ENCODE assay signal across 8 cellular contexts in the genomic region with DNA sequence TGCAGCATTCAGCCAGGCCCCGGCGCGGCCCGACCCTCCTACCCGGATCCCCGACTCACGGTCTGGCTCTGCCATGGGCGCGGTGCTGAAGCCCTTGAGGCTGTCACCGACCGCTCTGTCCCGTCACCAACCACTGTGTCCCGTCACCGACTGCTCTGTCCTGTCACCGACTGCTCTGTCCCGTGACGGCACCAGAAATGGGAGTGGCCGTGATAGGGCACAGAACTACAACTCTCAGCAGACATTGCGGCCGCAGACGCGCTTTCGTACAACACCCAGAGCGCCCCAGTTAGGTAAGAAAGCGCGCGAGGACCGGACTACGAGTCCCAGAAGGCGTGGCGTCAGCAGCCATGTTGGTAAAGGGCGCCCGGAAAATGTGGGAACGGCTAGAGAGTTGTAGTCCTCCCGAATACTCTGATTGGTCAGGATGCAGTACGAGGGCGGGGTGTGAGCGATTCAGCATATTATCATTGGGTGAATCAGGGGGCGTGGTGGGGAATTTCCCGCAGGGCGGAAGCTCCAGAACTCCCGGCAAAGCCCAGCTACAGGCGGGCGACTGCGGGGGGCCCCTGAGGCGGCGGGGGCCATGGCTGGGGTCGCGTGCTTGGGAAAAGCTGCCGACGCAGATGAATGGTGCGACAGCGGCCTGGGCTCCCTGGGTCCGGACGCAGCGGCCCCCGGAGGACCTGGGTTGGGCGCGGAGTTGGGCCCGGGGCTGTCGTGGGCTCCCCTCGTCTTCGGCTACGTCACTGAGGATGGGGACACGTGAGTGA. TPM values are rescaled to one million over a fixed set of nuclear protein-coding genes. Genes with fewer than 3 reads are reported as not detected.
DNase-seq lines count a peak whose midpoint lies in the region; ATAC-seq and TF ChIP-seq lines count a peak whose summit lies in the region.

A gene with protein sequence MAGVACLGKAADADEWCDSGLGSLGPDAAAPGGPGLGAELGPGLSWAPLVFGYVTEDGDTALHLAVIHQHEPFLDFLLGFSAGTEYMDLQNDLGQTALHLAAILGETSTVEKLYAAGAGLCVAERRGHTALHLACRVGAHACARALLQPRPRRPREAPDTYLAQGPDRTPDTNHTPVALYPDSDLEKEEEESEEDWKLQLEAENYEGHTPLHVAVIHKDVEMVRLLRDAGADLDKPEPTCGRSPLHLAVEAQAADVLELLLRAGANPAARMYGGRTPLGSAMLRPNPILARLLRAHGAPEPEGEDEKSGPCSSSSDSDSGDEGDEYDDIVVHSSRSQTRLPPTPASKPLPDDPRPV (plus strand): TSS at position 523 of the 773 bp plus-strand sequence. CDS start 64 bp downstream, at position 587.
A gene (minus strand): TSS at position 172 of the 773 bp plus-strand sequence. CDS start 97 bp downstream, at position 75.

- H3K36me3 ChIP-seq in fibroblast of lung (ENCODE audit: control insufficient read depth, insufficient read depth, low read length): no peaks in the 10 kb centered on the region
- peaks cover 0 to 9% (median 0%) of the 10 kb centered on the region in 3 experiments for H3K36me3 ChIP-seq in naive thymus-derived CD4-positive, alpha-beta T cell (ENCODE audit: control insufficient read depth in 2 of 3, insufficient read depth in 3 of 3, low read length in 3 of 3)

- H3K4me2 ChIP-seq in fibroblast of lung (ENCODE audit: extremely low read depth, insufficient read depth, low read length): peak within 1 kb of the TSS; percentile 89

- H3K79me2 ChIP-seq in fibroblast of lung (ENCODE audit: control insufficient read depth, insufficient read depth, low read length): peaks cover 5% of the 10 kb centered on the region

- peak within 1 kb of the TSS; percentile 84 for H3K27ac Mint-ChIP-seq in activated T-helper 17 cell treated with anti-CD3 and anti-CD28 coated beads, Interleukin-2, amount 50 U/mL, for 72 hours
- peak within 1 kb of the TSS; percentile 86 to 99 (median 94) for H3K27ac Mint-ChIP-seq in naive thymus-derived CD4-positive, alpha-beta T cell
- H3K27ac Mint-ChIP-seq in stimulated activated naive B cell treated with anti-CD40 and anti-IgM and Interleukin-4, amounts not matched to agents 10 μg/mL and 1 μg/mL and 100 μg/mL, for 72 hours: peak within 1 kb of the TSS; percentile 97

- no peaks in the 10 kb centered on the region for H3K27me3 Mint-ChIP-seq in activated T-helper 17 cell treated with anti-CD3 and anti-CD28 coated beads, Interleukin-2, amount 50 U/mL, for 72 hours
- no peaks in the 10 kb centered on the region for H3K27me3 Mint-ChIP-seq in naive thymus-derived CD4-positive, alpha-beta T cell
- no peaks in the 10 kb centered on the region for H3K27me3 Mint-ChIP-seq in stimulated activated naive B cell treated with anti-CD40 and anti-IgM and Interleukin-4, amounts not matched to agents 10 μg/mL and 1 μg/mL and 100 μg/mL, for 72 hours

- H3K9me3 ChIP-seq in fibroblast of lung (ENCODE audit: control insufficient read depth, insufficient read depth, low read depth, low read length): no peaks in the 10 kb centered on the region
- H3K9me3 ChIP-seq in naive thymus-derived CD4-positive, alpha-beta T cell (ENCODE audit: control insufficient read depth in 2 of 3, low read length in 3 of 3): no peaks in the 10 kb centered on the region

- DNase-seq in Daoy (ENCODE audit: low read depth): peak; percentile 100
- peak; percentile 95 for DNase-seq in GOT3 (lab: John Stamatoyannopoulos, UW)
- peak; percentile 99 for DNase-seq in LNCaP clone FGC (ENCODE audit: low read depth)
- DNase-seq in RWPE1 (ENCODE audit: low spot score): peak; percentile 99
- peak; percentile 99 for DNase-seq in fibroblast of lung (ENCODE audit: low read depth in 2 of 2)
- DNase-seq in naive thymus-derived CD4-positive, alpha-beta T cell: peak; percentile 86 to 100 (median 99)
- peak; percentile 100 for DNase-seq in stimulated activated naive B cell treated with anti-CD40 and anti-IgM and Interleukin-4, amounts not matched to agents 10 μg/mL and 1 μg/mL and 100 μg/mL, for 72 hours

- TF ChIP-seq CTCF in LNCaP clone FGC (IDR thresholded peaks at IDR 0.05; ENCODE audit: control insufficient read depth, extremely low read depth, insufficient read depth) (no peak), RWPE1 (conservative IDR thresholded peaks at IDR 0.05; ENCODE audit: low read depth) (no peak), fibroblast of lung (conservative IDR thresholded peaks at IDR 0.05 in 1 of 2, IDR thresholded peaks at IDR 0.05 in 1 of 2; ENCODE audit: low read depth in 1 of 2, low read length in 2 of 2) (no peak)

- H3K36me3 Mint-ChIP-seq in activated T-helper 17 cell treated with anti-CD3 and anti-CD28 coated beads, Interleukin-2, amount 50 U/mL, for 72 hours (ENCODE audit: low read depth): peaks cover 36% of the 10 kb centered on the region
- H3K36me3 Mint-ChIP-seq in naive thymus-derived CD4-positive, alpha-beta T cell: peaks cover 5 to 24% (median 10%) of the 10 kb centered on the region in 5 donors
- peaks cover 17 to 22% of the 10 kb centered on the region in 2 donors for H3K36me3 Mint-ChIP-seq in stimulated activated naive B cell treated with anti-CD40 and anti-IgM and Interleukin-4, amounts not matched to agents 10 μg/mL and 1 μg/mL and 100 μg/mL, for 72 hours

- no peaks in the 10 kb centered on the region for H3K4me1 ChIP-seq in fibroblast of lung (ENCODE audit: control insufficient read depth, extremely low read depth, insufficient read depth, low read length)
- peaks cover 15 to 29% of the 10 kb centered on the region in 2 donors for H3K4me1 ChIP-seq in naive thymus-derived CD4-positive, alpha-beta T cell (ENCODE audit: control insufficient read depth in 2 of 2, insufficient read depth in 2 of 2, low read length in 2 of 2)

- no peaks in the 10 kb centered on the region for H3K27me3 ChIP-seq in fibroblast of lung (ENCODE audit: control insufficient read depth, insufficient read depth, low read length)
- H3K27me3 ChIP-seq in naive thymus-derived CD4-positive, alpha-beta T cell (ENCODE audit: control insufficient read depth in 2 of 2, insufficient read depth in 2 of 2, low read length in 2 of 2): no peaks in the 10 kb centered on the region

- peaks cover 15% of the 10 kb centered on the region for H3K4me1 Mint-ChIP-seq in activated T-helper 17 cell treated with anti-CD3 and anti-CD28 coated beads, Interleukin-2, amount 50 U/mL, for 72 hours
- H3K4me1 Mint-ChIP-seq in naive thymus-derived CD4-positive, alpha-beta T cell: peaks cover 27 to 74% (median 50%) of the 10 kb centered on the region in 7 donors
- peaks cover 31 to 64% of the 10 kb centered on the region in 2 donors for H3K4me1 Mint-ChIP-seq in stimulated activated naive B cell treated with anti-CD40 and anti-IgM and Interleukin-4, amounts not matched to agents 10 μg/mL and 1 μg/mL and 100 μg/mL, for 72 hours

- H2AFZ ChIP-seq in fibroblast of lung (ENCODE audit: low read length): peak within 1 kb of the TSS; percentile 84

- H3K4me3 Mint-ChIP-seq in activated T-helper 17 cell treated with anti-CD3 and anti-CD28 coated beads, Interleukin-2, amount 50 U/mL, for 72 hours: peak within 1 kb of the TSS; percentile 88
- H3K4me3 Mint-ChIP-seq in naive thymus-derived CD4-positive, alpha-beta T cell: peak within 1 kb of the TSS; percentile 88 to 100 (median 96)
- H3K4me3 Mint-ChIP-seq in stimulated activated naive B cell treated with anti-CD40 and anti-IgM and Interleukin-4, amounts not matched to agents 10 μg/mL and 1 μg/mL and 100 μg/mL, for 72 hours: peak within 1 kb of the TSS; percentile 90 to 94

- peak within 1 kb of the TSS; percentile 72 for H3K27ac ChIP-seq in RWPE1
- H3K27ac ChIP-seq in fibroblast of lung (ENCODE audit: insufficient read depth, low read length): peak within 1 kb of the TSS; percentile 80
- peak within 1 kb of the TSS; percentile 97 for H3K27ac ChIP-seq in naive thymus-derived CD4-positive, alpha-beta T cell (ENCODE audit: low read depth, low read length)

- intact Hi-C loops in naive thymus-derived CD4-positive, alpha-beta T cell (cut with micrococcal nuclease): loop anchor here (1.0 kb wide), 11 partner anchors 21 to 525 kb away; a partner anchor contains a TSS

- no peaks in the 10 kb centered on the region for H4K20me1 ChIP-seq in fibroblast of lung (ENCODE audit: control insufficient read depth, extremely low read depth, insufficient read depth, low read length)

- H3K9ac ChIP-seq in fibroblast of lung (ENCODE audit: insufficient read depth, low read length): peak within 1 kb of the TSS; percentile 77

- no peaks in the 10 kb centered on the region for H3K9me3 Mint-ChIP-seq in activated T-helper 17 cell treated with anti-CD3 and anti-CD28 coated beads, Interleukin-2, amount 50 U/mL, for 72 hours
- H3K9me3 Mint-ChIP-seq in naive thymus-derived CD4-positive, alpha-beta T cell: peaks cover 0 to 2% (median 0%) of the 10 kb centered on the region in 11 donors
- H3K9me3 Mint-ChIP-seq in stimulated activated naive B cell treated with anti-CD40 and anti-IgM and Interleukin-4, amounts not matched to agents 10 μg/mL and 1 μg/mL and 100 μg/mL, for 72 hours: no peaks in the 10 kb centered on the region

- peak within 1 kb of the TSS; percentile 99 for H3K4me3 ChIP-seq in LNCaP clone FGC (ENCODE audit: low read depth, low read length)
- H3K4me3 ChIP-seq in fibroblast of lung (replicated peaks in 1 of 4; ENCODE audit: control extremely low read depth in 1 of 4, insufficient read depth in 1 of 4, low read depth in 3 of 4, low read length in 4 of 4): peak within 1 kb of the TSS; percentile 55 to 92 (median 78)
- peak within 1 kb of the TSS; percentile 74 for H3K4me3 ChIP-seq in naive thymus-derived CD4-positive, alpha-beta T cell (ENCODE audit: low read length)

- POLR2A ChIA-PET in RWPE1 (lab: Yijun Ruan, JAX; ENCODE audit: low non-redundant PET): interaction anchor here (0.7 kb wide), 1 partner anchor 30 kb away, joined by 3 read pairs; no protein-coding TSS in a partner anchor
- POLR2A ChIA-PET in naive thymus-derived CD4-positive, alpha-beta T cell (lab: Charles Lee): interaction anchor here (1.0 to 2.2 kb wide), 9 partner anchors 12 to 130 kb away, joined by 3 to 12 read pairs (median 3); a partner anchor contains a TSS

- ATAC-seq in activated T-helper 17 cell treated with anti-CD3 and anti-CD28 coated beads, Interleukin-2, amount 50 U/mL, for 72 hours (replicated peaks): peak; percentile 93
- peak; percentile 93 for ATAC-seq in naive thymus-derived CD4-positive, alpha-beta T cell
- ATAC-seq in stimulated activated naive B cell treated with anti-CD40 and anti-IgM and Interleukin-4, amounts not matched to agents 10 μg/mL and 1 μg/mL and 100 μg/mL, for 72 hours (replicated peaks): peak; percentile 95

- CTCF ChIA-PET in RWPE1 (lab: Yijun Ruan, JAX): no interaction called here
- CTCF ChIA-PET in naive thymus-derived CD4-positive, alpha-beta T cell (lab: Charles Lee): interaction anchor here (1.0 to 1.9 kb wide), 3 partner anchors 31 to 497 kb away, joined by 3 to 21 read pairs (median 5); a partner anchor contains a TSS

RNA-seq across cellular contexts. Expression of the first gene that starts in this region (rescaled TPM):
- 45.8 and 62.5 TPM in 2 replicates for total RNA-seq in Daoy (2014; rRNA removed; shearing (Covaris generic))
- 10 to 100 TPM; 41.2 to 68.7 TPM for total RNA-seq in activated T-helper 17 cell treated with anti-CD3 and anti-CD28 coated beads, Interleukin-2, amount 50 U/mL, for 72 hours
- total RNA-seq in fibroblast of lung: 8.2 and 10.9 TPM in 2 replicates
- 8.3 and 9.8 TPM in 2 replicates for polyA plus RNA-seq in fibroblast of lung
- polyA plus RNA-seq in fibroblast of lung (2012): 15.1 and 19.8 TPM in 2 replicates
- 2.6 and 4.3 TPM in 2 replicates for polyA minus RNA-seq in fibroblast of lung (ENCODE audit: low replicate concordance)
- total RNA-seq in naive thymus-derived CD4-positive, alpha-beta T cell: 10 to 100 TPM; 21.7 to 51.8 (median 34.1) TPM
- 1 to 10 TPM; 7.3 to 9.0 TPM for polyA plus RNA-seq in naive thymus-derived CD4-positive, alpha-beta T cell

RNA-seq across cellular contexts. Expression of the second gene that starts in this region (rescaled TPM):
- total RNA-seq in Daoy (2014; rRNA removed; shearing (Covaris generic)): 21.8 and 26.6 TPM in 2 replicates
- total RNA-seq in activated T-helper 17 cell treated with anti-CD3 and anti-CD28 coated beads, Interleukin-2, amount 50 U/mL, for 72 hours: 10 to 100 TPM; 37.9 to 41.2 TPM
- 50.8 and 51.7 TPM in 2 replicates for total RNA-seq in fibroblast of lung
- polyA plus RNA-seq in fibroblast of lung: 38.7 and 45.4 TPM in 2 replicates
- polyA plus RNA-seq in fibroblast of lung (2012): 43.4 and 47.9 TPM in 2 replicates
- polyA minus RNA-seq in fibroblast of lung (ENCODE audit: low replicate concordance): 86.2 and 118 TPM in 2 replicates
- 10 to 100 TPM; 42.9 to 78.5 (median 54.0) TPM for total RNA-seq in naive thymus-derived CD4-positive, alpha-beta T cell
- 10 to 100 TPM; 30.7 to 39.5 TPM for polyA plus RNA-seq in naive thymus-derived CD4-positive, alpha-beta T cell

Comparison
In these comparisons a context has a peak if more than half of its experiments do, and no peak if none do; other contexts are left out.
1. Peak in every context shown above with its lines: DNase-seq, ATAC-seq, H3K4me3 ChIP-seq and H3K27ac ChIP-seq.